Comparison of ENCODE assay signal across 27 cellular contexts in the genomic region with DNA sequence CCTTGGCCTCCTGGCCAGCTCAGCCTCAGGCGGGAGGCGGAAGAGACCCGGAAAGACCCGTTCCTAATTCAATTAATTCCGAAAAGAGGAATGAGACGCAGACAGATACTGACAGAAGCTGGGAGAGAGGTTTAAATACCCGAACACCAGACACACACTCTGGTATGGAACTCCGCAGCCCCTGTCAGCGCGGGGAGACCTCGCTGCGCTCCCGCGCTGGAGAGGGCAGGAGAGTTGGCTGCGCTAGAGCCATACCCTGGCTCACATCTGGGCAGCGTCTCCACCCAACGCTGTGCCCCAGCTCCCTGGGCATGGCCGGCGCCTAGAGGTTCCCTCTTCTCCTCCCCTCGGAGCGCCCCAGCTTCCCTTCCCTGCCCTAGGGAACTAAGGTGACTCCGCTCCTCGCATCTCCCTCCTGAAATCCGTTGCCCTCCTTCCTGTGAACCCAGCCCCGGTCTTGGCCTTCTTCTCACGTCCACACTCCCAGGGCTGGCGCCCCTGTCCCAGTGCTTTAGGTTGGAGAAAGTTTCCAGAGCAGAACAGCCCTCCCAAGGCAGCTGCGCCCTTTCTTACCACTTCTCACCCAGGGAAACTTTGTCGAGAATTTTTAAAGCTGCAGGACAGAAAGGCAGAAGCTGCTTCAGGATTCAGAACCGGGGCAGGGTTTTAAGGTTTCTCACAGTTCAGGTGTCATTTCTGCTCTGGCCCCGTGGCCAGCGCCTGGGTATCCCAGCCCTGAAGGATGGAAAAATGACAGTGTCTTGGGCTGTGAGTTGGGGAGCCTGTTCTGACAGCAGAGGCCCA. TPM values are rescaled to one million over a fixed set of nuclear protein-coding genes. Genes with fewer than 3 reads are reported as not detected.
DNase-seq lines count a peak whose midpoint lies in the region; ATAC-seq, FAIRE-seq and TF ChIP-seq lines count a peak whose summit lies in the region.
"Had no signal": no experiment of that assay in that cellular context is flagged by ENCODE, and none has a peak within 500 bp of the region (broad histone marks: within the 10 kb centered on the region; RNA-seq: fewer than 3 reads in every experiment).

No MANE protein-coding gene starts in this region.

- H3K4me3 Mint-ChIP-seq in activated T-cell treated with anti-CD3 and anti-CD28 coated beads, Interleukin-2, amount 50 U/mL, for 72 hours = peak overlapping the region; percentile 19 to 68
- peak overlapping the region in 3 of 4 donors; percentile 60 to 67 (median 61) for H3K4me3 Mint-ChIP-seq in IgD-negative memory B cell
- peak overlapping the region; percentile 10 to 72 for H3K4me3 Mint-ChIP-seq in stimulated activated naive B cell treated with anti-CD40 and anti-IgM and Interleukin-4, amounts not matched to agents 10 μg/mL and 1 μg/mL and 100 μg/mL, for 72 hours
- H3K4me3 Mint-ChIP-seq: activated CD8-positive, alpha-beta T cell treated with anti-CD3 and anti-CD28 coated beads for 36 hours; neural crest cell; T-helper 17 cell had no signal

- no peaks in the 10 kb centered on the region for H3K36me3 ChIP-seq in endothelial cell of umbilical vein (ENCODE audit: control insufficient read depth in 2 of 2, extremely low read depth in 1 of 2, insufficient read depth in 2 of 2, low read length in 2 of 2)
- H3K36me3 ChIP-seq: right atrium auricular region, transverse colon had no signal

- intact Hi-C loops in endothelial cell of umbilical vein (cut with micrococcal nuclease) = no loop called here

- H3K4me2 ChIP-seq in endothelial cell of umbilical vein (ENCODE audit: insufficient read depth, low read length) = no peak overlapping the region

- no peaks in the 10 kb centered on the region for H3K36me3 Mint-ChIP-seq in activated T-cell treated with anti-CD3 and anti-CD28 coated beads, Interleukin-2, amount 50 U/mL, for 72 hours (ENCODE audit: insufficient read depth in 2 of 2)
- H3K36me3 Mint-ChIP-seq in IgD-negative memory B cell = peaks cover 2% of the 10 kb centered on the region
- peaks cover 4 to 5% of the 10 kb centered on the region in 2 donors for H3K36me3 Mint-ChIP-seq in stimulated activated naive B cell treated with anti-CD40 and anti-IgM and Interleukin-4, amounts not matched to agents 10 μg/mL and 1 μg/mL and 100 μg/mL, for 72 hours

- no peaks in the 10 kb centered on the region for H3K9me3 Mint-ChIP-seq in activated T-cell treated with anti-CD3 and anti-CD28 coated beads, Interleukin-2, amount 50 U/mL, for 72 hours
- H3K9me3 Mint-ChIP-seq in IgD-negative memory B cell = peaks cover 0 to 3% (median 0%) of the 10 kb centered on the region in 3 donors
- H3K9me3 Mint-ChIP-seq in stimulated activated naive B cell treated with anti-CD40 and anti-IgM and Interleukin-4, amounts not matched to agents 10 μg/mL and 1 μg/mL and 100 μg/mL, for 72 hours = peaks cover 0 to 2% of the 10 kb centered on the region in 2 donors
- H3K9me3 Mint-ChIP-seq: activated CD8-positive, alpha-beta T cell treated with anti-CD3 and anti-CD28 coated beads for 36 hours; neural crest cell had no signal

- H3K4me1 Mint-ChIP-seq in activated T-cell treated with anti-CD3 and anti-CD28 coated beads, Interleukin-2, amount 50 U/mL, for 72 hours (ENCODE audit: low read depth) = peaks cover 36% of the 10 kb centered on the region
- H3K4me1 Mint-ChIP-seq in IgD-negative memory B cell = peaks cover 8 to 25% (median 20%) of the 10 kb centered on the region in 3 donors
- H3K4me1 Mint-ChIP-seq in stimulated activated naive B cell treated with anti-CD40 and anti-IgM and Interleukin-4, amounts not matched to agents 10 μg/mL and 1 μg/mL and 100 μg/mL, for 72 hours = peaks cover 28 to 74% of the 10 kb centered on the region in 2 donors
- H3K4me1 Mint-ChIP-seq: neural crest cell had no signal

- peaks cover 94% of the 10 kb centered on the region for H3K27me3 Mint-ChIP-seq in activated T-cell treated with anti-CD3 and anti-CD28 coated beads, Interleukin-2, amount 50 U/mL, for 72 hours (ENCODE audit: low read depth)
- H3K27me3 Mint-ChIP-seq in IgD-negative memory B cell = peaks cover 81% of the 10 kb centered on the region
- H3K27me3 Mint-ChIP-seq in stimulated activated naive B cell treated with anti-CD40 and anti-IgM and Interleukin-4, amounts not matched to agents 10 μg/mL and 1 μg/mL and 100 μg/mL, for 72 hours = peaks cover 83 to 97% of the 10 kb centered on the region in 2 donors

- peaks cover 91 to 98% of the 10 kb centered on the region in 2 experiments for H3K27me3 ChIP-seq in endothelial cell of umbilical vein (ENCODE audit: control insufficient read depth in 2 of 2, insufficient read depth in 2 of 2, low read length in 2 of 2)

- no peak for DNase-seq in activated T-cell treated with anti-CD3 and anti-CD28 coated beads, Interleukin-2, amount 50 U/mL, for 72 hours
- DNase-seq in activated T-cell treated with anti-CD3 and anti-CD28 coated beads for 4 hours = no peak
- DNase-seq in endothelial cell of umbilical vein (ENCODE audit: low read depth, low spot score) = no peak
- DNase-seq in stimulated activated naive B cell treated with anti-CD40 and anti-IgM and Interleukin-4, amounts not matched to agents 10 μg/mL and 1 μg/mL and 100 μg/mL, for 72 hours = no peak
- DNase-seq in GOT3 (lab: John Stamatoyannopoulos, UW) = no peak
- no peak for DNase-seq in NCI-H82 treated with DMSO at 0.1 percent for 48 hours (lab: John Stamatoyannopoulos, UW; ENCODE audit: unreplicated experiment)
- DNase-seq: activated CD4-positive, alpha-beta T cell treated with anti-CD3 and anti-CD28 coated beads for 1 hour; activated CD8-positive, alpha-beta T cell treated with anti-CD3 and anti-CD28 coated beads for 36 hours; activated gamma-delta T cell treated with Interleukin-2 at 50 U/mL for 16 hours; head of caudate nucleus; NCI-H1105; NCI-H2081; NCI-H748 treated with DMSO at 0.1 percent for 48 hours; stimulated activated CD4-positive, alpha-beta T cell treated with anti-CD3 and anti-CD28 coated beads, Interleukin-2, amount 100 ng/mL, for 24 hours; T-helper 17 cell; transverse colon had no signal

- TF ChIP-seq POLR2A in endothelial cell of umbilical vein (IDR thresholded peaks at IDR 0.05; ENCODE audit: low read depth, low read length) = no peak

- no peak overlapping the region for H2AFZ ChIP-seq in endothelial cell of umbilical vein (ENCODE audit: low read depth, low read length)

- H3K9me3 ChIP-seq in endothelial cell of umbilical vein (replicated peaks; ENCODE audit: control insufficient read depth, insufficient read depth, low read length) = no peaks in the 10 kb centered on the region
- H3K9me3 ChIP-seq: right atrium auricular region, transverse colon had no signal

- no TSS peak for BruUV-seq in endothelial cell of umbilical vein (replicated peaks; lab: Mats Ljungman, UMichigan)

- H3K27ac ChIP-seq in endothelial cell of umbilical vein (ENCODE audit: insufficient read depth, low read depth, low read length) = no peak overlapping the region
- H3K27ac ChIP-seq: right atrium auricular region, RWPE1, transverse colon had no signal

- dilution Hi-C loops in endothelial cell of umbilical vein (cut with MboI; ENCODE audit: extremely low pct_ligation_motif_present, low sequenced_read_pairs) = no loop called here

- POLR2A ChIA-PET in endothelial cell of umbilical vein (lab: Charles Lee) = no interaction called here

- H3K4me1 ChIP-seq in endothelial cell of umbilical vein (ENCODE audit: control insufficient read depth, extremely low read depth, insufficient read depth, low read length) = no peaks in the 10 kb centered on the region

- H3K27ac Mint-ChIP-seq in activated T-cell treated with anti-CD3 and anti-CD28 coated beads, Interleukin-2, amount 50 U/mL, for 72 hours = no peak overlapping the region
- peak overlapping the region; percentile 39 to 54 (median 53) for H3K27ac Mint-ChIP-seq in IgD-negative memory B cell
- H3K27ac Mint-ChIP-seq in stimulated activated naive B cell treated with anti-CD40 and anti-IgM and Interleukin-4, amounts not matched to agents 10 μg/mL and 1 μg/mL and 100 μg/mL, for 72 hours = no peak overlapping the region
- H3K27ac Mint-ChIP-seq: activated CD8-positive, alpha-beta T cell treated with anti-CD3 and anti-CD28 coated beads for 36 hours; T-helper 17 cell had no signal

- no peak for TF ChIP-seq CTCF in endothelial cell of umbilical vein (IDR thresholded peaks at IDR 0.05; ENCODE audit: extremely low read depth in 1 of 2, insufficient read depth in 1 of 2, low read depth in 1 of 2, low read length in 2 of 2)

- FAIRE-seq in endothelial cell of umbilical vein (lab: Jason Lieb, UNC) = no peak
- FAIRE-seq: GM12892 had no signal

- H4K20me1 ChIP-seq in endothelial cell of umbilical vein (replicated peaks; ENCODE audit: control insufficient read depth, extremely low read depth, insufficient read depth, low read length) = no peaks in the 10 kb centered on the region

- no peaks in the 10 kb centered on the region for H3K9me1 ChIP-seq in endothelial cell of umbilical vein (replicated peaks; ENCODE audit: control insufficient read depth, extremely low read depth, insufficient read depth, low read length)

- H3K79me2 ChIP-seq in endothelial cell of umbilical vein (ENCODE audit: control insufficient read depth, insufficient read depth, low read length) = no peaks in the 10 kb centered on the region

- no peak for ATAC-seq in activated T-cell treated with anti-CD3 and anti-CD28 coated beads, Interleukin-2, amount 50 U/mL, for 72 hours (replicated peaks in 1 of 2)
- no peak for ATAC-seq in stimulated activated naive B cell treated with anti-CD40 and anti-IgM and Interleukin-4, amounts not matched to agents 10 μg/mL and 1 μg/mL and 100 μg/mL, for 72 hours (replicated peaks)
- ATAC-seq in GM19351 (IDR thresholded peaks at IDR 0.05; ENCODE audit: unreplicated experiment) = no peak
- ATAC-seq: activated CD8-positive, alpha-beta T cell treated with anti-CD3 and anti-CD28 coated beads for 36 hours; T-helper 17 cell had no signal

- CTCF ChIA-PET in endothelial cell of umbilical vein (lab: Charles Lee) = interaction anchor here (1.0 to 1.9 kb wide), 5 partner anchors 22 to 52 kb away, joined by 3 to 8 read pairs (median 5); no protein-coding TSS in a partner anchor

- H3K9ac ChIP-seq in endothelial cell of umbilical vein (replicated peaks; ENCODE audit: extremely low read depth, insufficient read depth, low read length) = no peak overlapping the region

- no peak overlapping the region for H3K4me3 ChIP-seq in endothelial cell of umbilical vein (replicated peaks in 1 of 3; ENCODE audit: insufficient read depth in 1 of 3, low read depth in 1 of 3, low read length in 3 of 3)
- H3K4me3 ChIP-seq: lung, right atrium auricular region, transverse colon had no signal

RNA-seq across cellular contexts. Expression of gene NEUROD2, which starts 7.9 kb away (rescaled TPM):
- not detected for total RNA-seq in activated T-cell treated with anti-CD3 and anti-CD28 coated beads, Interleukin-2, amount 50 U/mL, for 72 hours
- polyA plus RNA-seq in IgD-negative memory B cell (not detected), endothelial cell of umbilical vein (not detected in 2 replicates)
- not detected in 2 replicates for total RNA-seq in endothelial cell of umbilical vein
- not detected in 2 replicates for polyA plus RNA-seq in endothelial cell of umbilical vein (2011; cell fraction: cytosol; rRNA removed)
- polyA plus RNA-seq in endothelial cell of umbilical vein (2011; cell fraction: nucleus; rRNA removed) = not detected in 2 replicates
- not detected in 2 replicates for polyA plus RNA-seq in endothelial cell of umbilical vein (2012)
- polyA minus RNA-seq in endothelial cell of umbilical vein = not detected in 2 replicates
- polyA minus RNA-seq in endothelial cell of umbilical vein (2011; cell fraction: cytosol; rRNA and poly(A)+ RNA removed) = not detected
- not detected in 2 replicates for polyA minus RNA-seq in endothelial cell of umbilical vein (2011; cell fraction: nucleus; rRNA and poly(A)+ RNA removed)
- total RNA-seq: activated CD8-positive, alpha-beta T cell treated with anti-CD3 and anti-CD28 coated beads for 36 hours; Calu3; Daoy; epithelial cell of proximal tubule; lung; neural crest cell; right atrium auricular region; T-helper 17 cell; transverse colon had no signal

RNA-seq across cellular contexts. Expression of gene PPP1R1B, which starts 26.9 kb away (rescaled TPM):
- not detected for total RNA-seq in activated T-cell treated with anti-CD3 and anti-CD28 coated beads, Interleukin-2, amount 50 U/mL, for 72 hours
- polyA plus RNA-seq in IgD-negative memory B cell (not detected), endothelial cell of umbilical vein (not detected in 2 replicates)
- total RNA-seq in endothelial cell of umbilical vein = not detected in 2 replicates
- not detected in 2 replicates for polyA plus RNA-seq in endothelial cell of umbilical vein (2011; cell fraction: cytosol; rRNA removed)
- not detected in 2 replicates for polyA plus RNA-seq in endothelial cell of umbilical vein (2011; cell fraction: nucleus; rRNA removed)
- not detected in 2 replicates for polyA plus RNA-seq in endothelial cell of umbilical vein (2012)
- polyA minus RNA-seq in endothelial cell of umbilical vein = not detected in 2 replicates
- not detected for polyA minus RNA-seq in endothelial cell of umbilical vein (2011; cell fraction: cytosol; rRNA and poly(A)+ RNA removed)
- not detected in 2 replicates for polyA minus RNA-seq in endothelial cell of umbilical vein (2011; cell fraction: nucleus; rRNA and poly(A)+ RNA removed)
- total RNA-seq: activated CD8-positive, alpha-beta T cell treated with anti-CD3 and anti-CD28 coated beads for 36 hours; Daoy; epithelial cell of proximal tubule; H4; neural crest cell had no signal

RNA-seq across cellular contexts. Expression of gene STARD3, which starts 37.1 kb away (rescaled TPM):
- 10 to 100 TPM; 63.5 to 65.1 TPM for total RNA-seq in activated T-cell treated with anti-CD3 and anti-CD28 coated beads, Interleukin-2, amount 50 U/mL, for 72 hours
- polyA plus RNA-seq in IgD-negative memory B cell (35.7 TPM), endothelial cell of umbilical vein (75.7 and 102 TPM in 2 replicates)
- total RNA-seq in endothelial cell of umbilical vein = 48.9 and 51.0 TPM in 2 replicates
- polyA plus RNA-seq in endothelial cell of umbilical vein (2011; cell fraction: cytosol; rRNA removed) = 59.8 and 64.7 TPM in 2 replicates
- 197 and 251 TPM in 2 replicates for polyA plus RNA-seq in endothelial cell of umbilical vein (2011; cell fraction: nucleus; rRNA removed)
- polyA plus RNA-seq in endothelial cell of umbilical vein (2012) = 42.1 and 55.4 TPM in 2 replicates
- 77.4 and 91.7 TPM in 2 replicates for polyA minus RNA-seq in endothelial cell of umbilical vein
- 25.9 TPM for polyA minus RNA-seq in endothelial cell of umbilical vein (2011; cell fraction: cytosol; rRNA and poly(A)+ RNA removed)
- 40.4 and 56.2 TPM in 2 replicates for polyA minus RNA-seq in endothelial cell of umbilical vein (2011; cell fraction: nucleus; rRNA and poly(A)+ RNA removed)

Comparison
In these comparisons a context has a peak if more than half of its experiments do, and no peak if none do; other contexts are left out.
1. H3K27ac Mint-ChIP-seq: peak in IgD-negative memory B cell (3 of 3); none in activated T-cell treated with anti-CD3 and anti-CD28 coated beads, Interleukin-2, amount 50 U/mL, for 72 hours (single experiment) and stimulated activated naive B cell treated with anti-CD40 and anti-IgM and Interleukin-4, amounts not matched to agents 10 μg/mL and 1 μg/mL and 100 μg/mL, for 72 hours (single experiment).
2. Peak in every context shown above with its lines, with median percentiles within 50 percentile points of each other: H3K4me3 Mint-ChIP-seq.